Comparison of ENCODE assay signal across 9 cellular contexts in the genomic region with DNA sequence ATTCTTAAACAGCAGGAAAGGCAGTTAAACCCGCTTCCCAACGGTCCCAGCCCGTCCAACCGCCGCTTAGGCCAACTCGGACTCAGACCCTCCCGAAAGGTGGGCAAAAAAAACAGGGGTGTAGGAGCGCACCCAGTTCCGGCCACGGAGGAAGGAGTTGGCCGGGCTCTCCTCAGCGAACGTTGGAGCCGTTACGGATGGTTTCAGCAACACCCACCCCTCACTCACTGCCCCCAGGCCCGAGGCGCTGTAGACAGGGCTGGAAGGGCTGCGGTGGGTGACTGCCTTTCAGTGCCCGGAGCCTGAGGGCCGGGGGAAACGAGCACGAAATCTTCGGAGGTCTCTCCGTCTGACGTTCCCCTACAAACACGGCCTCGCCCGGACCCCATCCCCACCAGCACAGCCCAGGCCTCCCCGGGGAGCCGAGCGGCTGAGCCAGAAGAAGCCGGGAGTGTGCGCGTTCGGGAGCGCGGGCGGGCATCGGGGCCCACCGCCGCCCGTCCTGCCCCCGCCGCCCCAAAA. TPM values are rescaled to one million over a fixed set of nuclear protein-coding genes. Genes with fewer than 3 reads are reported as not detected.
DNase-seq lines count a peak whose midpoint lies in the region; ATAC-seq and TF ChIP-seq lines count a peak whose summit lies in the region.
"Had no signal": no experiment of that assay in that cellular context is flagged by ENCODE, and none has a peak within 500 bp of the region (broad histone marks: within the 10 kb centered on the region; RNA-seq: fewer than 3 reads in every experiment).

No MANE protein-coding gene starts in this region.

- no peak for TF ChIP-seq CTCF in CD8-positive, alpha-beta T cell (IDR thresholded peaks at IDR 0.05)
- TF ChIP-seq CTCF in fibroblast of the aortic adventitia (IDR thresholded peaks at IDR 0.05; ENCODE audit: insufficient read depth, low read length) (no peak), nephron progenitor cell (IDR thresholded peaks at IDR 0.05) (no peak), uterus (IDR thresholded peaks at IDR 0.05) (no peak)

- H3K27me3 Mint-ChIP-seq in CD8-positive, alpha-beta T cell (ENCODE audit: low read depth): no peaks in the 10 kb centered on the region
- H3K27me3 Mint-ChIP-seq in nephron progenitor cell (ENCODE audit: low read depth, poor library complexity): peaks cover 26% of the 10 kb centered on the region

- peak overlapping the region; percentile 86 for H3K4me3 Mint-ChIP-seq in CD8-positive, alpha-beta T cell
- peak overlapping the region; percentile 90 for H3K4me3 Mint-ChIP-seq in nephron progenitor cell

- CTCF ChIA-PET in CD8-positive, alpha-beta T cell (lab: Charles Lee): no interaction called here

- POLR2A ChIA-PET in CD8-positive, alpha-beta T cell (lab: Charles Lee): no interaction called here

- no peaks in the 10 kb centered on the region for H3K27me3 ChIP-seq in CD8-positive, alpha-beta T cell (ENCODE audit: insufficient read depth, low read length)
- no peaks in the 10 kb centered on the region for H3K27me3 ChIP-seq in uterus

- H3K4me3 ChIP-seq in CD8-positive, alpha-beta T cell (ENCODE audit: low read depth, low read length): peak overlapping the region; percentile 59
- H3K4me3 ChIP-seq in fibroblast of the aortic adventitia (ENCODE audit: low read depth, low read length): peak overlapping the region; percentile 84
- H3K4me3 ChIP-seq in uterus: peak overlapping the region; percentile 73 to 84

- peak overlapping the region; percentile 83 for H3K27ac Mint-ChIP-seq in CD8-positive, alpha-beta T cell
- H3K27ac Mint-ChIP-seq in nephron progenitor cell: peak overlapping the region; percentile 99

- peak overlapping the region; percentile 36 for H3K27ac ChIP-seq in CD8-positive, alpha-beta T cell (ENCODE audit: low read depth, low read length)
- peak overlapping the region; percentile 86 to 92 for H3K27ac ChIP-seq in uterus
- H3K27ac ChIP-seq: KMS-11 had no signal

- no peak for TF ChIP-seq POLR2A in uterus (IDR thresholded peaks at IDR 0.05)

- H3K4me1 ChIP-seq in CD8-positive, alpha-beta T cell (ENCODE audit: insufficient read depth, low read length): peaks cover 28% of the 10 kb centered on the region
- H3K4me1 ChIP-seq in uterus: no peaks in the 10 kb centered on the region

- no peak for TF ChIP-seq EP300 in Ishikawa (IDR thresholded peaks at IDR 0.05; ENCODE audit: borderline replicate concordance)

- H3K9me3 ChIP-seq in CD8-positive, alpha-beta T cell (ENCODE audit: low read length): no peaks in the 10 kb centered on the region
- H3K9me3 ChIP-seq in uterus: no peaks in the 10 kb centered on the region

- peaks cover 7% of the 10 kb centered on the region for H3K36me3 Mint-ChIP-seq in CD8-positive, alpha-beta T cell
- H3K36me3 Mint-ChIP-seq in nephron progenitor cell (ENCODE audit: low read depth): peaks cover 15% of the 10 kb centered on the region

- TF ChIP-seq RAD21 in Ishikawa (IDR thresholded peaks at IDR 0.05; ENCODE audit: low read depth): no peak

- peak; percentile 16 for ATAC-seq in CD8-positive, alpha-beta T cell

- peaks cover 57% of the 10 kb centered on the region for H3K4me1 Mint-ChIP-seq in CD8-positive, alpha-beta T cell (ENCODE audit: low read depth)
- H3K4me1 Mint-ChIP-seq in nephron progenitor cell: peaks cover 64% of the 10 kb centered on the region

- intact Hi-C loops in CD8-positive, alpha-beta T cell (cut with DNase I, micrococcal nuclease): loop anchor here (5.0 to 10.0 kb wide), 4 partner anchors 45 to 465 kb away; a partner anchor contains a TSS
- intact Hi-C loops in uterus (cut with DNase I; ENCODE audit: low total_unique reads): loop anchor here (5.0 kb wide), 1 partner anchor 80 kb away; a partner anchor contains a TSS

- no peaks in the 10 kb centered on the region for H3K9me3 Mint-ChIP-seq in CD8-positive, alpha-beta T cell
- no peaks in the 10 kb centered on the region for H3K9me3 Mint-ChIP-seq in nephron progenitor cell

- DNase-seq in CD8-positive, alpha-beta T cell: peak in 4 of 7 experiments; percentile 3 to 25 (median 20)
- DNase-seq in activated CD8-positive, alpha-beta memory T cell treated with anti-CD3 and anti-CD28 coated beads for 48 hours (ENCODE audit: low read depth in 2 of 3, low spot score in 2 of 3): peak in 2 of 3 experiments; percentile 6 to 12
- DNase-seq in fibroblast of the aortic adventitia (ENCODE audit: low read depth) (no peak), nephron progenitor cell (peak; percentile 49), uterus (peak in 1 of 2 donors; percentile 25), H4 (ENCODE audit: low spot score) (no peak), NCI-H2107 (lab: John Stamatoyannopoulos, UW) (no peak)

- H3K36me3 ChIP-seq in CD8-positive, alpha-beta T cell (ENCODE audit: insufficient read depth, low read length): no peaks in the 10 kb centered on the region
- H3K36me3 ChIP-seq in uterus: no peaks in the 10 kb centered on the region

TF ChIP-seq in Ishikawa, 13 proteins besides CTCF, POLR2A, EP300 and RAD21:
- TF ChIP-seq ZBTB7A (IDR thresholded peaks at IDR 0.05; ENCODE audit: low read depth): peak; percentile 73
- no peak for TF ChIP-seq FOXM1 (IDR thresholded peaks at IDR 0.05; ENCODE audit: borderline replicate concordance, low read depth)

RNA-seq across cellular contexts. Expression of a gene that starts 1.3 kb away (rescaled TPM):
- total RNA-seq in CD8-positive, alpha-beta T cell: 10 to 100 TPM; 55.0 to 65.1 TPM
- 56.4 and 117 TPM in 2 replicates for total RNA-seq in fibroblast of the aortic adventitia (ENCODE audit: low replicate concordance)
- 100 to 1,000 TPM in 1 of 4 donors, 10 to 100 TPM in 3; 21.8 to 180 (median 47.1) TPM for total RNA-seq in uterus
- total RNA-seq in H4 (2014; rRNA removed; shearing (Covaris generic)): 27.6 and 38.1 TPM in 2 replicates

RNA-seq across cellular contexts. Expression of a gene that starts 3.8 kb away (rescaled TPM):
- 1 to 10 TPM in 1 of 2 experiments, under 1 TPM in 1; 0.92 to 1.6 TPM for total RNA-seq in CD8-positive, alpha-beta T cell
- not detected in 2 replicates for total RNA-seq in fibroblast of the aortic adventitia (ENCODE audit: low replicate concordance)
- not detected for total RNA-seq in uterus
- total RNA-seq in H4 (2014; rRNA removed; shearing (Covaris generic)): 0.33 and 0.47 TPM in 2 replicates

Comparison
In these comparisons a context has a peak if more than half of its experiments do, and no peak if none do; other contexts are left out.
1. DNase-seq: peak in CD8-positive, alpha-beta T cell (4 of 7), activated CD8-positive, alpha-beta memory T cell treated with anti-CD3 and anti-CD28 coated beads for 48 hours (2 of 3) and nephron progenitor cell (single experiment); none in fibroblast of the aortic adventitia (single experiment), H4 (single experiment) and NCI-H2107 (single experiment).
2. Peak in every context shown above with its lines, with median percentiles within 50 percentile points of each other: H3K4me3 ChIP-seq.